1 cellular context compared by ENCODE assay signal in the genomic region with DNA sequence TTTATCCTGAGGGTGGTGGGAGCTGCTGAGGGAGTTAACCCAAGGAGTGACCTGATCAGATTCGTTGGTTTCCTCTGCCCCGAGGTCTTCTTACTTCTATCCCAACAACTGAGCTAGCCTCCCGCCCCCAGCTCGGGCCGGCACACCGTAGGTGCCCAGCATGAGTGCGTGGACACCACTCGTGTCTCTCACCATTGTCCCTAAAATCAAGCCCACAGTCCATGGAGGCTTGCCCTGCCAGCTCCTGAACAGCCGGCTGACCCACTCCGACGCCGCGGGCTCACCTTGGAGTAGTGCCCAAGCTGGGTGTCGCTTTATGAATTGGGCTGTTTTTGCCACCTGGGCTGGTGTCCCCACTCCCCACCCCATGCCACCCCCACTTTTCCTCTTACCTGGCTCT.
TF ChIP-seq lines count a peak whose summit lies in the region.

No MANE protein-coding gene starts in this region.

TF ChIP-seq in GM12891, 5 proteins besides CTCF, POLR2A, EP300 and RAD21 (continued from another document):
- no peak for TF ChIP-seq POLR2AphosphoS5 (IDR thresholded peaks at IDR 0.05; ENCODE audit: low read depth, low read length)
- no peak for TF ChIP-seq PAX5 (IDR thresholded peaks at IDR 0.05; ENCODE audit: insufficient read depth, low read length, severe bottlenecking)
